In the genomic region with DNA sequence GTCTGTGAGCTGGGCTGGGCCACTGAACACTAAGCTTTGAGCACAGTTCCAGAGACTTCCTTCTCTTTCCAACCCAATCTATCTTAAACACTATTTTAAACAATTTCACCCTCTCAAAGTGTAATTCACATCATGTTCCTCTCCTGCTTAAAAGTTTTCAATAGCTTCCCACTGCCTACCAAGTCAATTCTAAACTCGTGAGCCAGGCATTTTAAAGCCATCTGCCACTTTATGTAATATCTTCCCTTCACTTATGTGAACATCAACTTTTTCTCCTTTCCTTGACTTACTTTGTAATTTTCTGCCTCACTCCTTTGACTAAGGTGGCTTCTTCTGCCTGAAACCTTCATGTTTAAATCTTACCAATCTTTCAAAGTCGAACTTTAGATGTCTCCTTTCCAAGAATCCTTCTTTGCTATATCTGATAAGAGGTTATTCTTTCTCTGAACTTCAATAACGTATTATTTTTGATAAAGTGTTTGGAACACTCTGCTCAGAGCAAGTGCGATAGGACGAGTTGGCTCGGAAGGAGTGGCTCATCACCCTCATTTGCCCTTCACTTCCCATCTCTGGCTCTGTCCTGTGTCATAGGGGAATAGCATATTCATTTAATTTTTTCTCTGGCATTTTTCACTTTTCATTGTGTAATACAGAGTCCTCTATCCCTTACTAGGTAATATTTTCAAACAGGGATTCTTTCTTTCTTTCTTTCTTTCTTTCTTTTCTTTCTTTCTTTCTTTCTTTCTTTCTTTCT, we compare ENCODE assay signal across 24 cellular contexts. TPM values are rescaled to one million over a fixed set of nuclear protein-coding genes. Genes with fewer than 3 reads are reported as not detected.
DNase-seq lines count a peak whose midpoint lies in the region; FAIRE-seq and TF ChIP-seq lines count a peak whose summit lies in the region.
"Had no signal": no experiment of that assay in that cellular context is flagged by ENCODE, and none has a peak within 500 bp of the region (broad histone marks: within the 10 kb centered on the region; RNA-seq: fewer than 3 reads in every experiment).

No MANE protein-coding gene starts in this region.

- H3K4me1 ChIP-seq in esophagus muscularis mucosa (peaks cover 19 to 49% (median 38%) of the 10 kb centered on the region in 4 donors), stomach smooth muscle (ENCODE audit: control insufficient read depth, insufficient read depth, low read length) (peaks cover 20% of the 10 kb centered on the region), tibial nerve (peaks cover 0 to 3% (median 1%) of the 10 kb centered on the region in 4 donors)

- H3K4me3 ChIP-seq in esophagus muscularis mucosa (no peak overlapping the region), stomach smooth muscle (ENCODE audit: low read length in 2 of 2) (no peak overlapping the region), tibial nerve (no peak overlapping the region)

- TF ChIP-seq CTCF in esophagus muscularis mucosa (IDR thresholded peaks at IDR 0.05), result no peak
- no peak for TF ChIP-seq CTCF in tibial nerve (IDR thresholded peaks at IDR 0.05)

- DNase-seq in GM12892 (ENCODE audit: insufficient read length), result no peak
- peak; percentile 64 for DNase-seq in esophagus muscularis mucosa (ENCODE audit: extremely low spot score)
- peak; percentile 60 for DNase-seq in middle frontal gyrus (ENCODE audit: extremely low spot score, low spot score)
- no peak for DNase-seq in LoVo (ENCODE audit: low spot score)
- no peak for DNase-seq in NCI-H82 treated with DMSO at 0.1 percent for 48 hours (lab: John Stamatoyannopoulos, UW; ENCODE audit: unreplicated experiment)
- no peak for DNase-seq in tibial nerve (ENCODE audit: low spot score in 2 of 2)
- no peak for DNase-seq in NOMO-1 (lab: John Stamatoyannopoulos, UW; ENCODE audit: unreplicated experiment in 2 of 2)
- DNase-seq: 8988T; activated CD4-positive, alpha-beta memory T cell treated with anti-CD3 and anti-CD28 coated beads for 36 hours; activated CD4-positive, CD25-positive, alpha-beta regulatory T cell; activated naive CD8-positive, alpha-beta T cell treated with anti-CD3 and anti-CD28 coated beads, Interleukin-2, amount 10 ng/mL, durations not matched to agents 7 days and 5 days; AML-193; CD8-positive, alpha-beta T cell; cortex of kidney; DMS53; GDM1; H9; NCI-H2081; nucleus accumbens; retina; T1000 had no signal

- whole genome bisulfite sequencing in esophagus muscularis mucosa, result 60% methylated on average over 6 of the region's 6 CpGs
- WGBS in tibial nerve, 2 donors, result 85 to 86% methylated on average over 6 of the region's 6 CpGs

- TF ChIP-seq POLR2A in GM12892 (IDR thresholded peaks at IDR 0.05; ENCODE audit: low read depth, low read length) (no peak), esophagus muscularis mucosa (IDR thresholded peaks at IDR 0.05; ENCODE audit: low read depth) (no peak), tibial nerve (IDR thresholded peaks at IDR 0.05) (no peak)

- no peaks in the 10 kb centered on the region for H3K36me3 ChIP-seq in esophagus muscularis mucosa
- no peaks in the 10 kb centered on the region for H3K36me3 ChIP-seq in stomach smooth muscle (ENCODE audit: control insufficient read depth in 2 of 2, insufficient read depth in 2 of 2, low read length in 2 of 2)
- no peaks in the 10 kb centered on the region for H3K36me3 ChIP-seq in tibial nerve

- H3K27ac ChIP-seq in esophagus muscularis mucosa (replicated peaks in 1 of 4) (peak overlapping the region; percentile 81 to 87 (median 82)), stomach smooth muscle (ENCODE audit: low read length) (peak overlapping the region; percentile 89), tibial nerve (peak overlapping the region in 2 of 4 donors; percentile 52 to 53)

- H3K9me3 ChIP-seq in esophagus muscularis mucosa (no peaks in the 10 kb centered on the region), stomach smooth muscle (ENCODE audit: control insufficient read depth in 2 of 2, low read length in 2 of 2) (no peaks in the 10 kb centered on the region), tibial nerve (no peaks in the 10 kb centered on the region)

- FAIRE-seq in GM12892 (lab: Jason Lieb, UNC), result peak; percentile 42
- FAIRE-seq: endometrium had no signal

- TF ChIP-seq EP300 in esophagus muscularis mucosa (IDR thresholded peaks at IDR 0.05), result no peak
- TF ChIP-seq EP300 in tibial nerve (IDR thresholded peaks at IDR 0.05), result no peak

- intact Hi-C loops in esophagus muscularis mucosa (cut with DNase I), result loop anchor here (2.0 to 10.0 kb wide), 3 partner anchors 93 to 673 kb away; no protein-coding TSS in a partner anchor

- H3K9ac ChIP-seq in stomach smooth muscle (ENCODE audit: low read length in 2 of 2), result peak overlapping the region in 1 of 2 donors; percentile 0

- H3K27me3 ChIP-seq in esophagus muscularis mucosa (no peaks in the 10 kb centered on the region), stomach smooth muscle (ENCODE audit: control insufficient read depth in 1 of 2, insufficient read depth in 2 of 2, low read length in 2 of 2) (no peaks in the 10 kb centered on the region), tibial nerve (no peaks in the 10 kb centered on the region)

RNA-seq across cellular contexts. Expression of a gene that starts 13.0 kb away (rescaled TPM):
- not detected for polyA plus RNA-seq in GM12892 (2012; ENCODE audit: missing spikeins)
- total RNA-seq in esophagus muscularis mucosa (1,000 to 10,000 TPM; 1,380 to 2,231 (median 1,856) TPM), tibial nerve (100 to 1,000 TPM; 312 to 741 (median 433) TPM)
- total RNA-seq: activated CD4-positive, alpha-beta memory T cell treated with anti-CD3 and anti-CD28 coated beads for 36 hours; activated naive CD8-positive, alpha-beta T cell treated with anti-CD3 and anti-CD28 coated beads, Interleukin-2, amount 10 ng/mL, durations not matched to agents 7 days and 5 days; CD8-positive, alpha-beta T cell; NCI-H460 had no signal

Comparison
In these comparisons a context has a peak if more than half of its experiments do, and no peak if none do; other contexts are left out.
1. DNase-seq: peak in esophagus muscularis mucosa (single experiment) and middle frontal gyrus (single experiment); none in GM12892 (single experiment), LoVo (single experiment), NCI-H82 treated with DMSO at 0.1 percent for 48 hours (single experiment), tibial nerve (0 of 2) and NOMO-1 (0 of 2).